Comparison of ENCODE assay signal across 18 cellular contexts in the genomic region with DNA sequence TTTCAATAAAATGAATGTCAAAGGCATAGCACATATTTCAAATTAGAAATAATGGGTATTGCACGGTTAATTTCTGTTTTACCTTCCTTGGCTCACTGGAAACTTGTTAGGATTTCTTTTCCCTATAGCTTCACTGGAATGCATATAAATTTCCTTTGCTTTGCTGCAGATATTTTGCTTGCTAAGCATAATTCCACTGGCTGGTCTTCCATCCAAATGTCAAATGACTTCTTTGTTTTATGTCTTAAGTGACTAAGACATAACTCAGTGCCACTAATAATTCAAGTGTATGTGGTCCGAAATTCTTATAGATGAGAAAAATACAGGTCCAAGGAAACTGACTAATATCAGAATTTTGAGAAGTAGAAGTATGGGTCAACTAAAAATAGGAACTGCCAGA.
DNase-seq lines count a peak whose midpoint lies in the region; ATAC-seq, FAIRE-seq and TF ChIP-seq lines count a peak whose summit lies in the region.
"Had no signal": no experiment of that assay in that cellular context is flagged by ENCODE, and none has a peak within 500 bp of the region (broad histone marks: within the 10 kb centered on the region; RNA-seq: fewer than 3 reads in every experiment).

No MANE protein-coding gene starts in this region.

- H3K36me3 ChIP-seq in kidney (ENCODE audit: control insufficient read depth in 1 of 2, insufficient read depth in 2 of 2, low read length in 2 of 2) (no peaks in the 10 kb centered on the region), parathyroid adenoma (ENCODE audit: control insufficient read depth, insufficient read depth, low read length) (no peaks in the 10 kb centered on the region), GM23338 (ENCODE audit: insufficient read depth) (no peaks in the 10 kb centered on the region)
- H3K36me3 ChIP-seq: BE2C had no signal

- H3K9ac ChIP-seq in kidney (ENCODE audit: low read length in 2 of 2): no peak overlapping the region
- no peak overlapping the region for H3K9ac ChIP-seq in parathyroid adenoma

- H3K79me2 ChIP-seq in parathyroid adenoma (no peaks in the 10 kb centered on the region), GM23338 (replicated peaks; ENCODE audit: insufficient read depth) (no peaks in the 10 kb centered on the region)

- H3K4me3 ChIP-seq in kidney (ENCODE audit: low read length in 2 of 2) (no peak overlapping the region), parathyroid adenoma (ENCODE audit: low read depth, low read length) (no peak overlapping the region), GM23338 (no peak overlapping the region)

- intact Hi-C loops in CD4-positive, alpha-beta T cell (cut with DNase I, micrococcal nuclease): no loop called here
- intact Hi-C loops in kidney (cut with DNase I): no loop called here

- ATAC-seq in CD4-positive, alpha-beta T cell (ENCODE audit: poor library complexity): no peak
- no peak for ATAC-seq in GM23338
- no peak for ATAC-seq in GM18517 (IDR thresholded peaks at IDR 0.05; ENCODE audit: unreplicated experiment)
- ATAC-seq: HCT116 had no signal

- FAIRE-seq in kidney (lab: Jason Lieb, UNC): no peak
- FAIRE-seq: HTR-8/SVneo had no signal

- H3K9me3 Mint-ChIP-seq in CD4-positive, alpha-beta T cell: no peaks in the 10 kb centered on the region
- H3K9me3 Mint-ChIP-seq in glutamatergic neuron (ENCODE audit: unreplicated experiment) (no peaks in the 10 kb centered on the region), type B pancreatic cell (no peaks in the 10 kb centered on the region), GM23338 (no peaks in the 10 kb centered on the region)

- H3K9me2 ChIP-seq in GM23338 (ENCODE audit: insufficient read depth): no peaks in the 10 kb centered on the region

- H3K4me1 ChIP-seq in kidney (ENCODE audit: control insufficient read depth in 1 of 2, insufficient read depth in 1 of 2, low read depth in 1 of 2, low read length in 2 of 2): peaks cover 0 to 13% of the 10 kb centered on the region in 2 donors
- H3K4me1 ChIP-seq in parathyroid adenoma: no peaks in the 10 kb centered on the region
- H3K4me1 ChIP-seq in GM23338 (ENCODE audit: insufficient read depth): no peaks in the 10 kb centered on the region

- H3K9me3 ChIP-seq in CD4-positive, alpha-beta T cell (ENCODE audit: control insufficient read depth, low read length): no peaks in the 10 kb centered on the region
- H3K9me3 ChIP-seq in kidney (ENCODE audit: control insufficient read depth in 1 of 2, low read length in 2 of 2) (no peaks in the 10 kb centered on the region), parathyroid adenoma (ENCODE audit: control insufficient read depth, low read length) (no peaks in the 10 kb centered on the region)
- H3K9me3 ChIP-seq: BE2C had no signal

- H3K27ac Mint-ChIP-seq in CD4-positive, alpha-beta T cell: peak overlapping the region; percentile 24
- H3K27ac Mint-ChIP-seq in glutamatergic neuron (ENCODE audit: unreplicated experiment) (no peak overlapping the region), type B pancreatic cell (no peak overlapping the region), GM23338 (no peak overlapping the region)

- CTCF ChIA-PET in CD4-positive, alpha-beta T cell (lab: Charles Lee): interaction anchor here (1.3 to 1.8 kb wide), 3 partner anchors 10 to 269 kb away, joined by 4 to 7 read pairs (median 7); no protein-coding TSS in a partner anchor

- H3K4me2 ChIP-seq in parathyroid adenoma (ENCODE audit: low read length) (no peak overlapping the region), GM23338 (no peak overlapping the region)

- DNase-seq in CD4-positive, alpha-beta T cell: no peak
- DNase-seq in NCI-H460 (ENCODE audit: extremely low read depth, low read depth) (peak; percentile 12), kidney (no peak), glutamatergic neuron (no peak), type B pancreatic cell (ENCODE audit: extremely low spot score, unreplicated experiment) (no peak), GM23338 (ENCODE audit: low spot score) (no peak)
- DNase-seq: CD4-positive, alpha-beta memory T cell; DMS79 treated with DMSO at 0.1 percent for 48 hours; NCI-H1417; NCI-H187 treated with DMSO at 0.1 percent for 48 hours; NCI-H446; OCI-M1 had no signal

- no peak overlapping the region for H2AFZ ChIP-seq in parathyroid adenoma
- H2AFZ ChIP-seq in GM23338: no peak overlapping the region

- peaks cover 16% of the 10 kb centered on the region for H3K4me1 Mint-ChIP-seq in CD4-positive, alpha-beta T cell (ENCODE audit: low read depth)
- H3K4me1 Mint-ChIP-seq in glutamatergic neuron (ENCODE audit: low read depth, unreplicated experiment) (peaks cover 8% of the 10 kb centered on the region), type B pancreatic cell (ENCODE audit: unreplicated experiment) (peaks cover 22% of the 10 kb centered on the region), GM23338 (peaks cover 3% of the 10 kb centered on the region; the same call in 1 of the 3 replicates)

- POLR2A ChIA-PET in CD4-positive, alpha-beta T cell (lab: Charles Lee): interaction anchor here (0.6 to 1.3 kb wide), 3 partner anchors 274 to 359 kb away, joined by 3 read pairs; no protein-coding TSS in a partner anchor

- H3K27ac ChIP-seq in CD4-positive, alpha-beta T cell (ENCODE audit: low read depth, low read length): no peak overlapping the region
- H3K27ac ChIP-seq in kidney (ENCODE audit: low read depth in 2 of 2, low read length in 2 of 2): peak overlapping the region; percentile 7 to 41
- peak overlapping the region; percentile 74 for H3K27ac ChIP-seq in parathyroid adenoma
- H3K27ac ChIP-seq in GM23338 (ENCODE audit: low read depth): no peak overlapping the region
- H3K27ac ChIP-seq: HL-60 had no signal

- H3K36me3 Mint-ChIP-seq in CD4-positive, alpha-beta T cell (ENCODE audit: low read depth): peaks cover 78% of the 10 kb centered on the region
- H3K36me3 Mint-ChIP-seq in glutamatergic neuron (ENCODE audit: unreplicated experiment) (no peaks in the 10 kb centered on the region), type B pancreatic cell (no peaks in the 10 kb centered on the region), GM23338 (ENCODE audit: low read depth) (no peaks in the 10 kb centered on the region)

- TF ChIP-seq CTCF in CD4-positive, alpha-beta T cell (IDR thresholded peaks at IDR 0.05): no peak
- no peak for TF ChIP-seq CTCF in kidney (IDR thresholded peaks at IDR 0.05; ENCODE audit: borderline replicate concordance, extremely low read depth, insufficient read depth)
- no peak for TF ChIP-seq CTCF in parathyroid adenoma (IDR thresholded peaks at IDR 0.05)
- no peak for TF ChIP-seq CTCF in glutamatergic neuron (IDR thresholded peaks at IDR 0.05; ENCODE audit: partially characterized antibody, unreplicated experiment)
- TF ChIP-seq CTCF in type B pancreatic cell (conservative IDR thresholded peaks at IDR 0.05): no peak
- TF ChIP-seq CTCF in GM23338 (conservative IDR thresholded peaks at IDR 0.05; ENCODE audit: low read depth in 2 of 2): no peak

- H3K4me3 Mint-ChIP-seq in CD4-positive, alpha-beta T cell: no peak overlapping the region
- H3K4me3 Mint-ChIP-seq in glutamatergic neuron (ENCODE audit: unreplicated experiment) (no peak overlapping the region), type B pancreatic cell (no peak overlapping the region), GM23338 (no peak overlapping the region)
- H3K4me3 Mint-ChIP-seq: CD4-positive, alpha-beta memory T cell had no signal

- H3K27me3 Mint-ChIP-seq in CD4-positive, alpha-beta T cell: no peaks in the 10 kb centered on the region
- H3K27me3 Mint-ChIP-seq in glutamatergic neuron (ENCODE audit: unreplicated experiment) (no peaks in the 10 kb centered on the region), type B pancreatic cell (no peaks in the 10 kb centered on the region), GM23338 (ENCODE audit: insufficient read depth, low read depth, poor library complexity) (peaks cover 5% of the 10 kb centered on the region)
- H3K27me3 Mint-ChIP-seq: CD4-positive, alpha-beta memory T cell had no signal

- no peaks in the 10 kb centered on the region for H4K20me1 ChIP-seq in GM23338 (replicated peaks; ENCODE audit: insufficient read depth)

- H3K27me3 ChIP-seq in CD4-positive, alpha-beta T cell (ENCODE audit: control insufficient read depth, insufficient read depth, low read length): no peaks in the 10 kb centered on the region
- H3K27me3 ChIP-seq in parathyroid adenoma (ENCODE audit: control insufficient read depth, insufficient read depth, low read length) (no peaks in the 10 kb centered on the region), GM23338 (ENCODE audit: insufficient read depth) (no peaks in the 10 kb centered on the region)
- H3K27me3 ChIP-seq: BE2C had no signal

- no peaks in the 10 kb centered on the region for H3F3A ChIP-seq in GM23338 (replicated peaks; ENCODE audit: low read depth)

TF ChIP-seq in GM23338, 12 proteins besides CTCF, POLR2A, EP300 and RAD21 (continues in another document):
- TF ChIP-seq EZH2 (IDR thresholded peaks at IDR 0.05; ENCODE audit: low read depth, unreplicated experiment): no peak
- TF ChIP-seq STAT1 (IDR thresholded peaks at IDR 0.05; ENCODE audit: unreplicated experiment): no peak
- TF ChIP-seq POLR2AphosphoS5 (IDR thresholded peaks at IDR 0.05; ENCODE audit: low read depth): no peak

Comparison
In these comparisons a context has a peak if more than half of its experiments do, and no peak if none do; other contexts are left out.
1. H3K27ac ChIP-seq: peak in kidney (2 of 2) and parathyroid adenoma (single experiment); none in CD4-positive, alpha-beta T cell (single experiment) and GM23338 (single experiment).